ENCODE assay signal across 8 cellular contexts in genomic region chr11:1546536-1547466, GRCh38. TPM values are rescaled to one million over a fixed set of nuclear protein-coding genes. Genes with fewer than 3 reads are reported as not detected.
DNase-seq lines count a peak whose midpoint lies in the region; ATAC-seq and TF ChIP-seq lines count a peak whose summit lies in the region.

No MANE protein-coding gene starts in this region.

- H3K9ac ChIP-seq in HUES48 (ENCODE audit: low read depth, low read length): no peak overlapping the region; the same call in 1 of the 2 replicates

- DNase-seq in COLO829 (ENCODE audit: low spot score): peak; percentile 16
- peak; percentile 71 for DNase-seq in SW480 (ENCODE audit: low spot score)
- peak; percentile 92 for DNase-seq in cerebellum (ENCODE audit: low spot score)
- peak; percentile 53 to 83 for DNase-seq in left lung
- DNase-seq in stimulated activated CD8-positive, alpha-beta memory T cell treated with anti-CD3 and anti-CD28 coated beads, Interleukin-12 subunit alpha, Interleukin-12 subunit beta, amount 100 ng/mL, for 4 hours (ENCODE audit: low read depth): peak; percentile 34
- DNase-seq in SHP77 treated with DMSO at 0.1 percent for 48 hours (lab: John Stamatoyannopoulos, UW): no peak

- peak; percentile 60 to 77 for TF ChIP-seq CTCF in left lung (IDR thresholded peaks at IDR 0.05)

- H3K27ac ChIP-seq in HUES48 (ENCODE audit: low read depth, low read length): no peak overlapping the region
- peak overlapping the region in 1 of 2 donors; percentile 60 for H3K27ac ChIP-seq in left lung

- ATAC-seq in left lung: peak; percentile 77
- no peak for ATAC-seq in GM21367 (IDR thresholded peaks at IDR 0.05; ENCODE audit: unreplicated experiment)

- H3K36me3 ChIP-seq in HUES48 (ENCODE audit: control insufficient read depth, insufficient read depth, low read length) (no peaks in the 10 kb centered on the region), left lung (no peaks in the 10 kb centered on the region)

- peaks cover 52% of the 10 kb centered on the region for H3K27me3 ChIP-seq in HUES48 (ENCODE audit: control insufficient read depth, insufficient read depth, low read length)
- peaks cover 17 to 60% of the 10 kb centered on the region in 2 donors for H3K27me3 ChIP-seq in left lung

- intact Hi-C loops in left lung (cut with DNase I): no loop called here

- H3K9me3 ChIP-seq in HUES48 (ENCODE audit: control insufficient read depth, insufficient read depth, low read length): no peaks in the 10 kb centered on the region
- H3K9me3 ChIP-seq in left lung: no peaks in the 10 kb centered on the region

- H3K4me3 ChIP-seq in HUES48 (ENCODE audit: low read depth, low read length): peak overlapping the region; percentile 64
- H3K4me3 ChIP-seq in left lung: peak overlapping the region; percentile 13 to 39

- peaks cover 8% of the 10 kb centered on the region; the same call in 1 of the 2 replicates for H3K4me1 ChIP-seq in HUES48 (ENCODE audit: control insufficient read depth, insufficient read depth, low read length)
- H3K4me1 ChIP-seq in left lung: peaks cover 13 to 25% of the 10 kb centered on the region in 2 donors

RNA-seq across cellular contexts. Expression of gene DUSP8, which starts 25.3 kb away (rescaled TPM):
- total RNA-seq in cerebellum: 6.7 TPM
- total RNA-seq in left lung: 10 to 100 TPM in 1 of 2 donors, 1 to 10 TPM in 1; 9.9 to 21.8 TPM

RNA-seq across cellular contexts. Expression of gene KRTAP5-1, which starts 38.3 kb away (rescaled TPM):
- total RNA-seq in cerebellum: not detected
- total RNA-seq in left lung: not detected

RNA-seq across cellular contexts. Expression of gene KRTAP5-2, which starts 51.3 kb away (rescaled TPM):
- total RNA-seq in cerebellum (not detected), left lung (not detected)
